In genomic region chr5:56211298-56211865, GRCh38 we compare ENCODE assay signal across 9 cellular contexts. TPM values are rescaled to one million over a fixed set of nuclear protein-coding genes. Genes with fewer than 3 reads are reported as not detected.
DNase-seq lines count a peak whose midpoint lies in the region; ATAC-seq, FAIRE-seq and TF ChIP-seq lines count a peak whose summit lies in the region.
"Had no signal": no experiment of that assay in that cellular context is flagged by ENCODE, and none has a peak within 500 bp of the region (broad histone marks: within the 10 kb centered on the region; RNA-seq: fewer than 3 reads in every experiment).

No MANE protein-coding gene starts in this region.

- peaks cover 3% of the 10 kb centered on the region for H3K4me1 Mint-ChIP-seq in activated T-helper 1 cell treated with anti-CD3 and anti-CD28 coated beads, Interleukin-12 subunit alpha, Interleukin-12 subunit beta, Interleukin-2, Interleukin-4 antibody, amounts not matched to agents 30 ng/mL and 10 ng/mL and 1 ng/mL, durations not matched to agents 14 hours and 24 hours and 36 hours (ENCODE audit: low read depth)

- H3K4me3 ChIP-seq in SJCRH30, result no peak overlapping the region
- H3K4me3 ChIP-seq in fibroblast of villous mesenchyme (ENCODE audit: low read depth, low read length), result no peak overlapping the region
- H3K4me3 ChIP-seq in pancreas, result no peak overlapping the region

- intact Hi-C loops in pancreas (cut with DNase I), result loop anchor here in 1 of 3 donors (10.0 kb wide), 1 partner anchor 237 kb away; no protein-coding TSS in a partner anchor
- intact Hi-C loops in activated T-helper 1 cell treated with anti-CD3 and anti-CD28 coated beads, Interleukin-12 subunit alpha, Interleukin-12 subunit beta, Interleukin-2, Interleukin-4 antibody, amounts not matched to agents 30 ng/mL and 10 ng/mL and 1 ng/mL, durations not matched to agents 14 hours and 24 hours and 36 hours (cut with micrococcal nuclease), result no loop called here

- ATAC-seq in pancreas (peak; percentile 61 to 88 (median 76)), HG03354 (IDR thresholded peaks at IDR 0.05; ENCODE audit: poor library complexity, severe bottlenecking, unreplicated experiment) (no peak)

- H3K27ac ChIP-seq in SJCRH30 (no peak overlapping the region), pancreas (no peak overlapping the region)

- FAIRE-seq in pancreas (lab: Jason Lieb, UNC), result no peak

- TF ChIP-seq CTCF in fibroblast of villous mesenchyme (IDR thresholded peaks at IDR 0.05; ENCODE audit: insufficient read depth, low read depth, low read length) (no peak), pancreas (IDR thresholded peaks at IDR 0.05) (no peak)

- H3K36me3 ChIP-seq in SJCRH30 (no peaks in the 10 kb centered on the region), pancreas (no peaks in the 10 kb centered on the region)

- peaks cover 6% of the 10 kb centered on the region; the same call in 1 of the 2 replicates for H3K4me1 ChIP-seq in SJCRH30
- peaks cover 0 to 5% (median 0%) of the 10 kb centered on the region in 3 donors for H3K4me1 ChIP-seq in pancreas

- H3K27me3 ChIP-seq in SJCRH30 (no peaks in the 10 kb centered on the region), pancreas (no peaks in the 10 kb centered on the region)

- H3K36me3 Mint-ChIP-seq in activated T-helper 1 cell treated with anti-CD3 and anti-CD28 coated beads, Interleukin-12 subunit alpha, Interleukin-12 subunit beta, Interleukin-2, Interleukin-4 antibody, amounts not matched to agents 30 ng/mL and 10 ng/mL and 1 ng/mL, durations not matched to agents 14 hours and 24 hours and 36 hours (ENCODE audit: low read depth), result peaks cover 3% of the 10 kb centered on the region

- H3K9me3 Mint-ChIP-seq in activated T-helper 1 cell treated with anti-CD3 and anti-CD28 coated beads, Interleukin-12 subunit alpha, Interleukin-12 subunit beta, Interleukin-2, Interleukin-4 antibody, amounts not matched to agents 30 ng/mL and 10 ng/mL and 1 ng/mL, durations not matched to agents 14 hours and 24 hours and 36 hours, result peaks cover 18% of the 10 kb centered on the region

- WGBS in pancreas, 2 donors, result 72 to 73% methylated on average over 2 of the region's 2 CpGs

- DNase-seq in EH (ENCODE audit: low read depth) (peak; percentile 96), SJCRH30 (peak; percentile 8 to 19), fibroblast of villous mesenchyme (ENCODE audit: low read depth) (peak; percentile 91), pancreas (peak in 3 of 6 donors; percentile 13 to 29 (median 25)), NCI-H1930 (lab: John Stamatoyannopoulos, UW) (no peak)
- no peak for DNase-seq in activated CD4-positive, alpha-beta T cell treated with anti-CD3 and anti-CD28 coated beads, Interleukin-2, amount 50 U/mL, for 4 hours
- no peak for DNase-seq in activated T-helper 1 cell treated with anti-CD3 and anti-CD28 coated beads, Interleukin-12 subunit alpha, Interleukin-12 subunit beta, Interleukin-2, Interleukin-4 antibody, amounts not matched to agents 30 ng/mL and 10 ng/mL and 1 ng/mL, durations not matched to agents 14 hours and 24 hours and 36 hours (ENCODE audit: low spot score)
- DNase-seq: NCI-H510A treated with DMSO at 0.1 percent for 48 hours had no signal

- no peaks in the 10 kb centered on the region for H3K27me3 Mint-ChIP-seq in activated T-helper 1 cell treated with anti-CD3 and anti-CD28 coated beads, Interleukin-12 subunit alpha, Interleukin-12 subunit beta, Interleukin-2, Interleukin-4 antibody, amounts not matched to agents 30 ng/mL and 10 ng/mL and 1 ng/mL, durations not matched to agents 14 hours and 24 hours and 36 hours (ENCODE audit: insufficient read depth)

- H3K9me3 ChIP-seq in SJCRH30 (replicated peaks), result no peaks in the 10 kb centered on the region
- H3K9me3 ChIP-seq in pancreas, result no peaks in the 10 kb centered on the region

- no peak overlapping the region for H3K4me3 Mint-ChIP-seq in activated T-helper 1 cell treated with anti-CD3 and anti-CD28 coated beads, Interleukin-12 subunit alpha, Interleukin-12 subunit beta, Interleukin-2, Interleukin-4 antibody, amounts not matched to agents 30 ng/mL and 10 ng/mL and 1 ng/mL, durations not matched to agents 14 hours and 24 hours and 36 hours

- H3K27ac Mint-ChIP-seq in activated T-helper 1 cell treated with anti-CD3 and anti-CD28 coated beads, Interleukin-12 subunit alpha, Interleukin-12 subunit beta, Interleukin-2, Interleukin-4 antibody, amounts not matched to agents 30 ng/mL and 10 ng/mL and 1 ng/mL, durations not matched to agents 14 hours and 24 hours and 36 hours, result no peak overlapping the region

RNA-seq across cellular contexts. Expression of gene ANKRD55, which starts 21.7 kb away (rescaled TPM):
- not detected in 2 replicates for total RNA-seq in SJCRH30 (2014; rRNA removed; shearing (Covaris generic))
- total RNA-seq in fibroblast of villous mesenchyme (under 0.01 and 0.32 TPM in 2 replicates), pancreas (under 1 TPM in 1 of 6 donors, not detected in 5; 0.06 TPM)
- not detected for polyA plus RNA-seq in pancreas
- total RNA-seq in activated T-helper 1 cell treated with anti-CD3 and anti-CD28 coated beads, Interleukin-12 subunit alpha, Interleukin-12 subunit beta, Interleukin-2, Interleukin-4 antibody, amounts not matched to agents 30 ng/mL and 10 ng/mL and 1 ng/mL, durations not matched to agents 14 hours and 24 hours and 36 hours, result 1.0 and 1.8 TPM in 2 replicates

Comparison
In these comparisons a context has a peak if more than half of its experiments do, and no peak if none do; other contexts are left out.
1. DNase-seq: peak in EH (single experiment), SJCRH30 (2 of 2) and fibroblast of villous mesenchyme (single experiment); none in activated CD4-positive, alpha-beta T cell treated with anti-CD3 and anti-CD28 coated beads, Interleukin-2, amount 50 U/mL, for 4 hours (0 of 2), NCI-H1930 (0 of 2) and activated T-helper 1 cell treated with anti-CD3 and anti-CD28 coated beads, Interleukin-12 subunit alpha, Interleukin-12 subunit beta, Interleukin-2, Interleukin-4 antibody, amounts not matched to agents 30 ng/mL and 10 ng/mL and 1 ng/mL, durations not matched to agents 14 hours and 24 hours and 36 hours (single experiment).